Comparison of ENCODE assay signal across 10 cellular contexts in the genomic region with DNA sequence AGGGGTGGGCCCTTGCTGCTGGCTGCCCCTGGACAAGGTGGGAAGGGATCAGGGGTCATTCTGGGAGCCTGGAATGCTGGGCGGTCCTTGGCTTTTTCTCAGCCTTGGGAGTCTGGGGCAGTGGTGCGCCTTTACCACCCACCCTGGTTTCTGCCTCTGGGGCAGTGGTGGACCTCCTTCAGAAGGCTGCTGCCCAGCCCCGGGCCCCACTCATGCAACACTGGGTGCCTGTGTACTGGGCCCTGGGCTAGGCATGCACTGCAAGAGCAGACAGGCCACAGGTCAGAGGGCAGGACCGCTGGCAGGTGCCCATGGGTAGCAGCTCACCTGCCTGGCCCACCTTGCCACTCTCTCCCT. TPM values are rescaled to one million over a fixed set of nuclear protein-coding genes. Genes with fewer than 3 reads are reported as not detected.
DNase-seq lines count a peak whose midpoint lies in the region; ATAC-seq and TF ChIP-seq lines count a peak whose summit lies in the region.
"Had no signal": no experiment of that assay in that cellular context is flagged by ENCODE, and none has a peak within 500 bp of the region (broad histone marks: within the 10 kb centered on the region; RNA-seq: fewer than 3 reads in every experiment).

No MANE protein-coding gene starts in this region.

- no peak for TF ChIP-seq CTCF in colonic mucosa (IDR thresholded peaks at IDR 0.05)

- H3K27ac ChIP-seq in colonic mucosa (peak overlapping the region; percentile 85), substantia nigra (ENCODE audit: low read depth, low read length, poor library complexity, severe bottlenecking) (peak overlapping the region; percentile 80)

- ATAC-seq in GM19324 (IDR thresholded peaks at IDR 0.05; ENCODE audit: low FRiP score, unreplicated experiment) = no peak

- no peaks in the 10 kb centered on the region for H3K9me3 Mint-ChIP-seq in activated CD4-positive, alpha-beta T cell treated with anti-CD3 and anti-CD28 coated beads, Interleukin-2, amount 10 ng/mL, durations not matched to agents 24 days and 14 days

- H3K4me1 ChIP-seq in colonic mucosa = peaks cover 57% of the 10 kb centered on the region

- peak overlapping the region; percentile 87 for H3K4me3 Mint-ChIP-seq in activated CD4-positive, alpha-beta T cell treated with anti-CD3 and anti-CD28 coated beads, Interleukin-2, amount 10 ng/mL, durations not matched to agents 24 days and 14 days

- no peak overlapping the region for H3K4me3 ChIP-seq in colonic mucosa

- H3K9ac ChIP-seq in colonic mucosa (ENCODE audit: low read depth in 2 of 2, low read length in 2 of 2) = peak overlapping the region in 1 of 2 donors; percentile 52

- peak overlapping the region; percentile 91 for H3K27ac Mint-ChIP-seq in activated CD4-positive, alpha-beta T cell treated with anti-CD3 and anti-CD28 coated beads, Interleukin-2, amount 10 ng/mL, durations not matched to agents 24 days and 14 days

- H3K36me3 Mint-ChIP-seq in activated CD4-positive, alpha-beta T cell treated with anti-CD3 and anti-CD28 coated beads, Interleukin-2, amount 10 ng/mL, durations not matched to agents 24 days and 14 days (ENCODE audit: low read depth) = peaks cover 10% of the 10 kb centered on the region

- H3K27me3 Mint-ChIP-seq in activated CD4-positive, alpha-beta T cell treated with anti-CD3 and anti-CD28 coated beads, Interleukin-2, amount 10 ng/mL, durations not matched to agents 24 days and 14 days = no peaks in the 10 kb centered on the region

- peaks cover 54% of the 10 kb centered on the region for H3K4me1 Mint-ChIP-seq in activated CD4-positive, alpha-beta T cell treated with anti-CD3 and anti-CD28 coated beads, Interleukin-2, amount 10 ng/mL, durations not matched to agents 24 days and 14 days

- no peaks in the 10 kb centered on the region for H3K36me3 ChIP-seq in colonic mucosa

- no peak for DNase-seq in activated CD4-positive, alpha-beta T cell treated with anti-CD3 and anti-CD28 coated beads, Interleukin-2, amount 10 ng/mL, durations not matched to agents 24 days and 14 days
- no peak for DNase-seq in activated CD4-positive, alpha-beta T cell treated with anti-CD3 and anti-CD28 coated beads, Interleukin-2, amount 50 U/mL, for 1 hour
- DNase-seq in colonic mucosa (peak; percentile 21), lung microvascular endothelial cell (ENCODE audit: low read depth in 2 of 2) (peak; percentile 0 to 2), substantia nigra (lab: John Stamatoyannopoulos, UW) (no peak), middle frontal gyrus (ENCODE audit: extremely low spot score, low spot score) (no peak), amygdala (lab: John Stamatoyannopoulos, UW) (no peak)
- DNase-seq: MM.1S, SHP77 treated with DMSO at 0.1 percent for 48 hours had no signal

- H3K9me3 ChIP-seq in colonic mucosa = no peaks in the 10 kb centered on the region

- intact Hi-C loops in activated CD4-positive, alpha-beta T cell treated with anti-CD3 and anti-CD28 coated beads, Interleukin-2, amount 10 ng/mL, durations not matched to agents 24 days and 14 days (cut with micrococcal nuclease) = loop anchor here (5.0 kb wide), 2 partner anchors 35 to 50 kb away; no protein-coding TSS in a partner anchor
- intact Hi-C loops in colonic mucosa (cut with DNase I) = no loop called here

- no peaks in the 10 kb centered on the region for H3K27me3 ChIP-seq in colonic mucosa

RNA-seq across cellular contexts. Expression of gene SH3BP2, which starts 4.3 kb away (rescaled TPM):
- total RNA-seq in activated CD4-positive, alpha-beta T cell treated with anti-CD3 and anti-CD28 coated beads, Interleukin-2, amount 10 ng/mL, durations not matched to agents 24 days and 14 days = 83.9 and 88.5 TPM in 2 replicates
- 10 to 100 TPM; 62.2 to 70.8 TPM for total RNA-seq in colonic mucosa
- total RNA-seq in lung microvascular endothelial cell = 12.2 and 14.5 TPM in 2 replicates

RNA-seq across cellular contexts. Expression of gene TNIP2, which starts 41.0 kb away (rescaled TPM):
- total RNA-seq in activated CD4-positive, alpha-beta T cell treated with anti-CD3 and anti-CD28 coated beads, Interleukin-2, amount 10 ng/mL, durations not matched to agents 24 days and 14 days = 98.7 and 99.6 TPM in 2 replicates
- total RNA-seq in colonic mucosa = 10 to 100 TPM; 43.6 to 61.3 TPM
- 58.4 and 70.6 TPM in 2 replicates for total RNA-seq in lung microvascular endothelial cell

RNA-seq across cellular contexts. Expression of gene ADD1, which starts 46.5 kb away (rescaled TPM):
- 187 and 198 TPM in 2 replicates for total RNA-seq in activated CD4-positive, alpha-beta T cell treated with anti-CD3 and anti-CD28 coated beads, Interleukin-2, amount 10 ng/mL, durations not matched to agents 24 days and 14 days
- total RNA-seq in colonic mucosa (100 to 1,000 TPM; 223 to 233 TPM), lung microvascular endothelial cell (129 and 156 TPM in 2 replicates)

Comparison
In these comparisons a context has a peak if more than half of its experiments do, and no peak if none do; other contexts are left out.
1. DNase-seq: peak in colonic mucosa (single experiment) and lung microvascular endothelial cell (2 of 2); none in activated CD4-positive, alpha-beta T cell treated with anti-CD3 and anti-CD28 coated beads, Interleukin-2, amount 10 ng/mL, durations not matched to agents 24 days and 14 days (single experiment), activated CD4-positive, alpha-beta T cell treated with anti-CD3 and anti-CD28 coated beads, Interleukin-2, amount 50 U/mL, for 1 hour (single experiment), substantia nigra (0 of 49), middle frontal gyrus (single experiment) and amygdala (0 of 56).